ENCODE assay signal across 8 cellular contexts in the genomic region with DNA sequence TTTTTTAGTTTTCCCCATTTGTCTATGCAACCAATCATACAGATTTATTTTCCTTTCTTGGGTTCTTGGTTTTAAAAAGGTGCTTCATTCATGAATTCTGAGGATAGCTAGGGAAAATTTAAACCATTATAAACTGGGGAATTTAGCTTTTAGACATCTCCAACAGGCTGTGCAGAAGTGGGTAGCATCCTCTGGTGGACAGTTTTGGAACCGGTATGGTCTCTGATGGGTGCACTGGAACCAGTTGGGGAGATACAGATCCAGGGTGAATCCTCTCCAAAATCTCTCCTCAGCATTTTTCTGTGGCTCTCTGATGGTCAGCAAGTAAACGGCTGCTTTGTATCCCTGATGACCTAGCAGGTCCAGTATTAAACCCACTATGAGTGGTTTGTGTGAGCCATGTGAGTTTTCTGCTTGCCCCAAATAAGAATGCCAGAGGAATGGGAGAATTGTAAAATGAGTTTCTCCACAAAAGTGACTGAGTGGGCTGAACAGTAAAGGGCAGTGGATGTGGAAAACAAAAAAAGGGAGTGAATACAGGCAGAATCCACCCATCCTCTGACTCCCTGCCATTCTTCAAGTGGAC. TPM values are rescaled to one million over a fixed set of nuclear protein-coding genes. Genes with fewer than 3 reads are reported as not detected.
DNase-seq lines count a peak whose midpoint lies in the region; ATAC-seq and TF ChIP-seq lines count a peak whose summit lies in the region.

No MANE protein-coding gene starts in this region.

- no TSS peak for BruUV-seq in Calu3 (replicated peaks; lab: Mats Ljungman, UMichigan)

- no peaks in the 10 kb centered on the region for H3K9me3 ChIP-seq in RWPE2 (ENCODE audit: severe bottlenecking)
- H3K9me3 ChIP-seq in esophagus muscularis mucosa: no peaks in the 10 kb centered on the region

- no peaks in the 10 kb centered on the region for H3K27me3 ChIP-seq in RWPE2 (ENCODE audit: insufficient read depth, poor library complexity, severe bottlenecking)
- peaks cover 0 to 5% (median 0%) of the 10 kb centered on the region in 4 donors for H3K27me3 ChIP-seq in esophagus muscularis mucosa

- H3K9me3 Mint-ChIP-seq in Calu3 (ENCODE audit: low read depth, unreplicated experiment): no peaks in the 10 kb centered on the region

- H3K27ac Mint-ChIP-seq in Calu3 (ENCODE audit: unreplicated experiment): no peak overlapping the region

- no peak for TF ChIP-seq POLR2A in esophagus muscularis mucosa (IDR thresholded peaks at IDR 0.05; ENCODE audit: low read depth)

- H3K27ac ChIP-seq in RWPE2 (ENCODE audit: poor library complexity, severe bottlenecking) (no peak overlapping the region), esophagus muscularis mucosa (replicated peaks in 1 of 4) (no peak overlapping the region)

- ATAC-seq in RWPE2 (ENCODE audit: low read depth): peak; percentile 55; the same call in 2 of the 3 replicates
- ATAC-seq in HG02840 (IDR thresholded peaks at IDR 0.05; ENCODE audit: low FRiP score, unreplicated experiment): no peak
- no peak for ATAC-seq in GM19455 (IDR thresholded peaks at IDR 0.05; ENCODE audit: unreplicated experiment)

- no peaks in the 10 kb centered on the region for H3K4me1 Mint-ChIP-seq in Calu3 (ENCODE audit: low read depth, unreplicated experiment)

- CTCF ChIA-PET in Calu3 (lab: Charles Lee): interaction anchor here (0.7 to 4.0 kb wide), 4 partner anchors 9 to 23 kb away, joined by 3 to 43 read pairs (median 4); a partner anchor contains a TSS

- H3K4me3 ChIP-seq in RWPE2 (ENCODE audit: severe bottlenecking) (no peak overlapping the region), esophagus muscularis mucosa (no peak overlapping the region)

- peaks cover 7% of the 10 kb centered on the region for H3K4me1 ChIP-seq in RWPE2 (ENCODE audit: insufficient read depth, poor library complexity, severe bottlenecking)
- peaks cover 0 to 2% (median 0%) of the 10 kb centered on the region in 4 donors for H3K4me1 ChIP-seq in esophagus muscularis mucosa

- H3K27me3 Mint-ChIP-seq in Calu3 (ENCODE audit: unreplicated experiment): no peaks in the 10 kb centered on the region

- peak; percentile 50 for DNase-seq in Calu3
- peak; percentile 33 for DNase-seq in H4 (ENCODE audit: low spot score)
- DNase-seq in RWPE2 (ENCODE audit: low spot score): no peak
- no peak for DNase-seq in esophagus muscularis mucosa (ENCODE audit: extremely low spot score)
- peak; percentile 7 for DNase-seq in occipital lobe (lab: John Stamatoyannopoulos, UW)
- no peak for DNase-seq in NCI-H187 treated with DMSO at 0.1 percent for 48 hours (lab: John Stamatoyannopoulos, UW)

- TF ChIP-seq CTCF in Calu3 (IDR thresholded peaks at IDR 0.05; ENCODE audit: unreplicated experiment) (peak; percentile 54), RWPE2 (IDR thresholded peaks at IDR 0.05; ENCODE audit: poor library complexity, severe bottlenecking) (peak; percentile 75), esophagus muscularis mucosa (IDR thresholded peaks at IDR 0.05) (peak; percentile 72 to 87 (median 86))

- H3K36me3 ChIP-seq in RWPE2 (ENCODE audit: low read depth) (no peaks in the 10 kb centered on the region), esophagus muscularis mucosa (no peaks in the 10 kb centered on the region)

- no peak for TF ChIP-seq EP300 in esophagus muscularis mucosa (IDR thresholded peaks at IDR 0.05)

- no peaks in the 10 kb centered on the region for H3K36me3 Mint-ChIP-seq in Calu3 (ENCODE audit: insufficient read depth, unreplicated experiment)

- H3K4me3 Mint-ChIP-seq in Calu3 (ENCODE audit: low read depth, unreplicated experiment): no peak overlapping the region

- 18% methylated on average over 2 of the region's 2 CpGs for WGBS in esophagus muscularis mucosa

- intact Hi-C loops in Calu3 (cut with micrococcal nuclease; ENCODE audit: unreplicated experiment) (loop anchor here (1.0 kb wide), 1 partner anchor 24 kb away; no protein-coding TSS in a partner anchor), esophagus muscularis mucosa (cut with DNase I) (loop anchor here (2.0 kb wide), 1 partner anchor 23 kb away; a partner anchor contains a TSS)

RNA-seq across cellular contexts. Expression of a gene that starts 9.1 kb away (rescaled TPM):
- total RNA-seq in Calu3 (2022): 5.0 and 6.3 TPM in 2 replicates
- total RNA-seq in H4 (2014; rRNA removed; shearing (Covaris generic)): 10.3 and 11.6 TPM in 2 replicates
- total RNA-seq in esophagus muscularis mucosa: 10 to 100 TPM in 1 of 4 donors, 1 to 10 TPM in 3; 8.8 to 12.0 (median 9.5) TPM
- total RNA-seq in occipital lobe: 4.7 TPM

RNA-seq across cellular contexts. Expression of a gene that starts 22.5 kb away (rescaled TPM):
- total RNA-seq in Calu3 (2022) (22.3 and 24.2 TPM in 2 replicates), esophagus muscularis mucosa (10 to 100 TPM; 18.5 to 43.5 (median 35.9) TPM), occipital lobe (10.6 TPM)
- 452 and 554 TPM in 2 replicates for total RNA-seq in H4 (2014; rRNA removed; shearing (Covaris generic))

RNA-seq across cellular contexts. Expression of a gene that starts 39.4 kb away (rescaled TPM):
- total RNA-seq in Calu3 (2022) (17.8 and 21.5 TPM in 2 replicates), esophagus muscularis mucosa (10 to 100 TPM; 28.4 to 94.3 (median 66.1) TPM), occipital lobe (37.4 TPM)
- 134 and 146 TPM in 2 replicates for total RNA-seq in H4 (2014; rRNA removed; shearing (Covaris generic))

Comparison
In these comparisons a context has a peak if more than half of its experiments do, and no peak if none do; other contexts are left out.
1. DNase-seq: peak in Calu3 (single experiment), H4 (single experiment) and occipital lobe (single experiment); none in RWPE2 (single experiment), esophagus muscularis mucosa (single experiment) and NCI-H187 treated with DMSO at 0.1 percent for 48 hours (single experiment).
2. RNA of a gene that starts 22.5 kb away (total RNA-seq): 452 to 554 TPM in H4; 18.5 to 43.5 TPM in esophagus muscularis mucosa, 22.3 to 24.2 TPM in Calu3 and 10.6 TPM in occipital lobe (single experiment); every median in the first group is over 10 times any median in the second.
3. Peak in every context shown above with its lines, with median percentiles within 50 percentile points of each other: CTCF ChIP-seq.